Comparison of ENCODE assay signal across 8 cellular contexts in the genomic region with DNA sequence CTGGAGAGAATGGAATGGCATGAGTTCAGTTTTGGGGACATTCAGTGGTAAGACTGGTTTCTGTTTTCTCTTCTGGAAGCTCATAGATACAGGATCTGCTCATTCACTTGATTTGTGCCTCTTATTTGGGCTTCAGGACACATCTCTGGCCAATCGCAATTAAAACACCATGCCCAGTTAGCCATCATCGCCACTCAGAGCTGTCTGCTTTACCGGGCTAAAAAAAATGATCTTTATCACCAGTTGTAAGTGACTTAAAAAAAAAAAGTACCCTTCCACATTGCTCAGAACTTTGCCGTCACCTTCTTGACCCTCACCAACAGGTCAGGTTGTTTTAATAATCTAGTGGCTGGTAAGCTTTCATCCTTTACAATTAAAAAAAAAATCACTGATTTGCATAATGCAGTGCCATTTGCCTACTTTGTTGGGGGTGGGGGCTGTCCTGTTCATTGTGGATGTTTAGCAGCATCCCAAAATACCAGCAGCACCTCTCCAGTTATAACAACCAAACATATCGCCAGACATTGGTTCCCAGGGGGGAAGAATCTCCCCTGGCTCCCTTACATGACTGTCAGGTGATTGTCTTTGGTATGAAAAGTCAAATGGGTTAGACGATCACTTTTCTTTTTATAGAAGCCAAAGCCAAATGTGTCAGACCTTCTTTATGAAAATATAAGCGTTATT.
DNase-seq lines count a peak whose midpoint lies in the region; ATAC-seq, FAIRE-seq and TF ChIP-seq lines count a peak whose summit lies in the region.

No MANE protein-coding gene starts in this region.

- no peak overlapping the region for H3K4ac ChIP-seq in H1 (replicated peaks; ENCODE audit: insufficient read length, low read depth, low read length)
- no peak overlapping the region for H3K4ac ChIP-seq in neuronal stem cell (ENCODE audit: low read length)

- FAIRE-seq in H1 (lab: Jason Lieb, UNC): no peak

- H3K4me3 Mint-ChIP-seq in CD4-positive, CD25-positive, alpha-beta regulatory T cell: peak overlapping the region; percentile 83 to 86 (median 85)

- no peaks in the 10 kb centered on the region for H3K79me1 ChIP-seq in H1 (ENCODE audit: low read depth, low read length)
- H3K79me1 ChIP-seq in neuronal stem cell (ENCODE audit: low read depth, low read length): no peaks in the 10 kb centered on the region

- no peaks in the 10 kb centered on the region for H3K27me3 ChIP-seq in CD4-positive, CD25-positive, alpha-beta regulatory T cell (ENCODE audit: control insufficient read depth, insufficient read depth, low read length)
- H3K27me3 ChIP-seq in OCI-LY3 (ENCODE audit: low read depth, low read length): peaks cover 12% of the 10 kb centered on the region; the same call in 1 of the 2 replicates
- no peaks in the 10 kb centered on the region for H3K27me3 ChIP-seq in H1 (replicated peaks in 1 of 4; ENCODE audit: control insufficient read depth in 3 of 4, extremely low read depth in 1 of 4, insufficient read depth in 3 of 4, low read length in 3 of 4)
- no peaks in the 10 kb centered on the region for H3K27me3 ChIP-seq in neuronal stem cell (ENCODE audit: control insufficient read depth in 3 of 3, insufficient read depth in 3 of 3, low read depth in 1 of 3, low read length in 3 of 3)
- H3K27me3 ChIP-seq in H7 (ENCODE audit: control insufficient read depth, insufficient read depth, low read length): no peaks in the 10 kb centered on the region

- ATAC-seq in CD4-positive, CD25-positive, alpha-beta regulatory T cell (ENCODE audit: low read depth in 2 of 2): no peak
- ATAC-seq in HG02973 (IDR thresholded peaks at IDR 0.05; ENCODE audit: unreplicated experiment) (no peak), GM18868 (IDR thresholded peaks at IDR 0.05; ENCODE audit: unreplicated experiment) (no peak)

- H3K4me2 ChIP-seq in OCI-LY3 (ENCODE audit: low read length) (peak overlapping the region; percentile 87), H1 (ENCODE audit: insufficient read depth in 1 of 2, low read depth in 2 of 2, low read length in 2 of 2) (no peak overlapping the region), neuronal stem cell (ENCODE audit: insufficient read depth, low read length, poor library complexity, severe bottlenecking) (no peak overlapping the region)

- TF ChIP-seq CTCF in OCI-LY3 (IDR thresholded peaks at IDR 0.05; ENCODE audit: low read depth, low read length) (no peak), H1 (IDR thresholded peaks at IDR 0.05; ENCODE audit: control extremely low read depth in 1 of 3, insufficient read depth in 1 of 3, low read depth in 1 of 3, low read length in 3 of 3) (no peak)

- peak overlapping the region; percentile 98 to 99 (median 99) for H3K27ac Mint-ChIP-seq in CD4-positive, CD25-positive, alpha-beta regulatory T cell

- H3K23me2 ChIP-seq in H1 (ENCODE audit: low read depth, low read length): peaks cover 4% of the 10 kb centered on the region; the same call in 1 of the 2 replicates

- H3K14ac ChIP-seq in H1 (ENCODE audit: insufficient read length) (no peak overlapping the region), neuronal stem cell (ENCODE audit: low read length) (no peak overlapping the region)

- H3K27ac ChIP-seq in CD4-positive, CD25-positive, alpha-beta regulatory T cell (ENCODE audit: insufficient read depth, low read length, poor library complexity, severe bottlenecking): peak overlapping the region; percentile 99
- no peak overlapping the region for H3K27ac ChIP-seq in OCI-LY3 (ENCODE audit: low read length)
- H3K27ac ChIP-seq in H1 (ENCODE audit: low read depth, low read length): no peak overlapping the region
- H3K27ac ChIP-seq in neuronal stem cell (replicated peaks; ENCODE audit: low read length): no peak overlapping the region

- H2BK20ac ChIP-seq in H1 (ENCODE audit: low read length): 0 out of 2 replicates have a peak overlapping the region, but pooled peaks have one; percentile 44

- POLR2A ChIA-PET in H1 (lab: Charles Lee; ENCODE audit: partially characterized antibody): interaction anchor here (1.5 to 2.1 kb wide), 2 partner anchors 224 to 290 kb away, joined by 5 to 9 read pairs; a partner anchor contains a TSS

- no peak for TF ChIP-seq RAD21 in H1 (IDR thresholded peaks at IDR 0.05 in 1 of 2, conservative IDR thresholded peaks at IDR 0.05 in 1 of 2; ENCODE audit: low read depth in 2 of 2, low read length in 2 of 2)

- no peaks in the 10 kb centered on the region for H3K27me3 Mint-ChIP-seq in CD4-positive, CD25-positive, alpha-beta regulatory T cell

- H3K79me2 ChIP-seq in OCI-LY3 (ENCODE audit: low read length) (no peaks in the 10 kb centered on the region), H1 (ENCODE audit: control insufficient read depth in 1 of 2, insufficient read depth in 2 of 2, low read length in 2 of 2) (no peaks in the 10 kb centered on the region)

- H2AK5ac ChIP-seq in H1 (ENCODE audit: low read depth, low read length) (no peak overlapping the region), neuronal stem cell (ENCODE audit: low read depth, low read length) (no peak overlapping the region)

- H3K9ac ChIP-seq in OCI-LY3 (ENCODE audit: low read length): peak overlapping the region; percentile 45
- H3K9ac ChIP-seq in H1 (replicated peaks in 1 of 4; ENCODE audit: extremely low read depth in 1 of 4, low read depth in 3 of 4, low read length in 3 of 4): no peak overlapping the region
- no peak overlapping the region for H3K9ac ChIP-seq in neuronal stem cell (ENCODE audit: low read depth, low read length, poor library complexity)

- H3K36me3 ChIP-seq in CD4-positive, CD25-positive, alpha-beta regulatory T cell (ENCODE audit: control insufficient read depth, insufficient read depth, low read length): peaks cover 41% of the 10 kb centered on the region
- H3K36me3 ChIP-seq in OCI-LY3 (replicated peaks; ENCODE audit: low read depth, low read length) (no peaks in the 10 kb centered on the region), H1 (ENCODE audit: control insufficient read depth in 2 of 4, insufficient read depth in 4 of 4, low read length in 3 of 4) (no peaks in the 10 kb centered on the region), neuronal stem cell (replicated peaks in 1 of 2; ENCODE audit: control insufficient read depth in 2 of 2, insufficient read depth in 2 of 2, low read length in 2 of 2) (no peaks in the 10 kb centered on the region), H7 (replicated peaks; ENCODE audit: control insufficient read depth, insufficient read depth, low read length) (no peaks in the 10 kb centered on the region)

- H3K23ac ChIP-seq in H1 (ENCODE audit: insufficient read length): no peak overlapping the region
- no peak overlapping the region for H3K23ac ChIP-seq in neuronal stem cell (ENCODE audit: low read depth, low read length, poor library complexity)

- CTCF ChIA-PET in H1 (lab: Charles Lee; ENCODE audit: partially characterized antibody): interaction anchor here (0.7 to 5.6 kb wide), 17 partner anchors 9 to 865 kb away, joined by 3 to 29 read pairs (median 3); a partner anchor contains a TSS

- no peaks in the 10 kb centered on the region for H3K9me3 ChIP-seq in CD4-positive, CD25-positive, alpha-beta regulatory T cell (ENCODE audit: control insufficient read depth in 2 of 2, low read length in 2 of 2)
- H3K9me3 ChIP-seq in OCI-LY3 (ENCODE audit: insufficient read depth, low read length) (no peaks in the 10 kb centered on the region), H1 (ENCODE audit: insufficient read depth in 2 of 2, low read depth in 1 of 2, low read length in 1 of 2) (no peaks in the 10 kb centered on the region), neuronal stem cell (replicated peaks in 1 of 2; ENCODE audit: control insufficient read depth in 2 of 2, insufficient read depth in 1 of 2, low read depth in 1 of 2, low read length in 2 of 2) (no peaks in the 10 kb centered on the region)

- no peaks in the 10 kb centered on the region for H3K9me3 Mint-ChIP-seq in CD4-positive, CD25-positive, alpha-beta regulatory T cell

- H3K4me1 ChIP-seq in CD4-positive, CD25-positive, alpha-beta regulatory T cell (ENCODE audit: control insufficient read depth, insufficient read depth, low read length, poor library complexity, severe bottlenecking): peaks cover 81% of the 10 kb centered on the region
- H3K4me1 ChIP-seq in OCI-LY3 (ENCODE audit: low read length): peaks cover 22% of the 10 kb centered on the region
- peaks cover 4 to 16% (median 12%) of the 10 kb centered on the region in 4 experiments for H3K4me1 ChIP-seq in H1 (replicated peaks in 1 of 4; ENCODE audit: control insufficient read depth in 3 of 4, insufficient read depth in 4 of 4, low read length in 3 of 4)
- H3K4me1 ChIP-seq in neuronal stem cell (ENCODE audit: control insufficient read depth in 2 of 2, insufficient read depth in 1 of 2, low read depth in 1 of 2, low read length in 2 of 2): peaks cover 13 to 19% of the 10 kb centered on the region in 2 donors

- no peak for TF ChIP-seq EP300 in H1 (IDR thresholded peaks at IDR 0.05; ENCODE audit: borderline replicate concordance in 1 of 2, low read depth in 2 of 2, low read length in 2 of 2)

- no peak for DNase-seq in CD4-positive, CD25-positive, alpha-beta regulatory T cell
- DNase-seq in H1 (ENCODE audit: low read depth in 1 of 2, low spot score in 2 of 2) (no peak), neuronal stem cell (ENCODE audit: low spot score) (no peak), SIG-M5 (lab: John Stamatoyannopoulos, UW) (no peak), H7 (no peak)

- H4K8ac ChIP-seq in H1 (ENCODE audit: extremely low read depth, insufficient read depth, low read length): no peak overlapping the region
- no peak overlapping the region for H4K8ac ChIP-seq in neuronal stem cell (ENCODE audit: low read depth, low read length)

- H2BK120ac ChIP-seq in H1 (replicated peaks; ENCODE audit: low read depth, low read length): no peak overlapping the region
- H2BK120ac ChIP-seq in neuronal stem cell (ENCODE audit: low read depth, low read length): no peak overlapping the region

- H2AFZ ChIP-seq in OCI-LY3 (ENCODE audit: low read depth, low read length) (peak overlapping the region; percentile 87), H1 (ENCODE audit: low read length) (no peak overlapping the region), neuronal stem cell (ENCODE audit: low read length) (peak overlapping the region; percentile 77)

- H2BK5ac ChIP-seq in H1 (ENCODE audit: low read depth, low read length): no peak overlapping the region
- H2BK5ac ChIP-seq in neuronal stem cell (ENCODE audit: low read length): no peak overlapping the region

- no peak for TF ChIP-seq POLR2A in H1 (IDR thresholded peaks at IDR 0.05; ENCODE audit: control extremely low read depth in 1 of 2, low read depth in 2 of 2, low read length in 2 of 2)

- H4K20me1 ChIP-seq in OCI-LY3 (ENCODE audit: insufficient read depth, low read length) (no peaks in the 10 kb centered on the region), H1 (replicated peaks in 1 of 2; ENCODE audit: control insufficient read depth in 1 of 2, insufficient read depth in 2 of 2, low read length in 2 of 2) (no peaks in the 10 kb centered on the region)

- H2BK15ac ChIP-seq in H1 (ENCODE audit: low read length): no peak overlapping the region
- H2BK15ac ChIP-seq in neuronal stem cell (ENCODE audit: low read length): no peak overlapping the region

- H4K91ac ChIP-seq in H1 (replicated peaks; ENCODE audit: insufficient read length, low read length): no peak overlapping the region
- no peak overlapping the region for H4K91ac ChIP-seq in neuronal stem cell (ENCODE audit: low read depth, low read length, poor library complexity)

- H3K4me3 ChIP-seq in CD4-positive, CD25-positive, alpha-beta regulatory T cell (ENCODE audit: low read depth, low read length): peak overlapping the region; percentile 78
- H3K4me3 ChIP-seq in OCI-LY3 (ENCODE audit: low read length) (peak overlapping the region; percentile 78), H1 (ENCODE audit: extremely low read depth in 1 of 4, insufficient read depth in 2 of 4, low read depth in 3 of 4, low read length in 4 of 4) (no peak overlapping the region), neuronal stem cell (ENCODE audit: low read length in 2 of 2) (no peak overlapping the region), H7 (ENCODE audit: insufficient read depth, low read depth, low read length) (no peak overlapping the region)

- WGBS in H1 (ENCODE audit: extremely low coverage in 1 of 2, insufficient coverage in 1 of 2, insufficient read length in 1 of 2, insufficient replicate concordance in 2 of 2, low coverage in 1 of 2, low lambda C conversion rate in 2 of 2, missing lambda C conversion rate in 1 of 2), 2 experiments: 90% methylated on average over 7 of the region's 7 CpGs; no CpG with 5 or more reads in 1 of the 2 experiments
- WGBS in neuronal stem cell (ENCODE audit: extremely low coverage in 2 of 2, insufficient read length in 2 of 2, insufficient replicate concordance in 1 of 2), 2 donors: no CpG with 5 or more reads among the region's 7 CpGs

- H2BK12ac ChIP-seq in H1 (ENCODE audit: low read depth, low read length) (peak overlapping the region; percentile 88; the same call in 1 of the 2 replicates), neuronal stem cell (ENCODE audit: low read length) (no peak overlapping the region)

- H3K4me1 Mint-ChIP-seq in CD4-positive, CD25-positive, alpha-beta regulatory T cell: peaks cover 46 to 96% (median 71%) of the 10 kb centered on the region in 4 donors

- no peak overlapping the region for H3K18ac ChIP-seq in H1 (ENCODE audit: extremely low read depth, low read length)
- no peak overlapping the region for H3K18ac ChIP-seq in neuronal stem cell (ENCODE audit: low read length)

- no peak overlapping the region for H4K5ac ChIP-seq in H1 (ENCODE audit: insufficient read length, low read depth, low read length)

- H3K36me3 Mint-ChIP-seq in CD4-positive, CD25-positive, alpha-beta regulatory T cell: peaks cover 39% of the 10 kb centered on the region

- H3K56ac ChIP-seq in H1 (replicated peaks; ENCODE audit: insufficient read length, low read depth, low read length): no peak overlapping the region

Comparison
In these comparisons a context has a peak if more than half of its experiments do, and no peak if none do; other contexts are left out.
1. H3K4me3 ChIP-seq: peak in CD4-positive, CD25-positive, alpha-beta regulatory T cell (single experiment) and OCI-LY3 (single experiment); none in H1 (0 of 4), neuronal stem cell (0 of 2) and H7 (single experiment).